Comparison of ENCODE assay signal across 8 cellular contexts in the genomic region with DNA sequence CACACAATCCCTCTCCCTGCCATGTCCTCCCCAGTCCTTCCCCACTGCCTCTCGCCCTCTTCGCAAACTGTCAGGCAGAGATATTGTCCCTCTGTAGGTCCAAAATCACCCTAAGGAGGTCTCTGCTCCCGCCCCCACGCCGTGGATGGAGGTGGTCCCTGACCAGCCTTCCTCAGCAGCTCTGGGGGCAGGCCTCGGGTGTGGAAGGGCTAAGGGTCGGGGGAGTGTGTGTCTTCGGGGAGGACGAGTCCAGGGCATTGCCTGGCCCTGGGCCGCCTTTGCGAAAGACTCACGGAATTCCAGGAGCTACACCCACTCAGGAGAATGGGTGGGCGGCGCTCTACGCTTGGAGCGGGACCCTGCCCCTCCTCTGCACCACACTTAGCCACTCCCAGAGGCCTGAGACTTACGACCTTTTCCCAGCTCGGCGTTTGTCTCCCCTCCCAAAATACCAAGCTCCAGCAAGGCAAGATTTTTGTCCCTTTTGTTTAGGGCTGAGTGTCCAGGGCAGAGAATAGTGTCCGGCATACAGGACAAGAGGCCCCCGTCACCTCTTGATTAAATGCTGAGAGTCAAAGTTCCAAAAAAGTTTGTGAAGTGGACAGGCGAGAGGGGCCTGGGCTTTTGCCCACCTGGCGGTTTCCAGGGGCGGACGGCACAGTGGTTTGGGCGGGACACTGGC. TPM values are rescaled to one million over a fixed set of nuclear protein-coding genes. Genes with fewer than 3 reads are reported as not detected.
DNase-seq lines count a peak whose midpoint lies in the region; ATAC-seq and TF ChIP-seq lines count a peak whose summit lies in the region.

No MANE protein-coding gene starts in this region.

- H3K9me2 ChIP-seq in GM23248 (ENCODE audit: insufficient read depth) = no peaks in the 10 kb centered on the region

- DNase-seq in GM23248 (peak; percentile 54), Peyer's patch (peak; percentile 18 to 59 (median 53)), endothelial cell (ENCODE audit: low spot score) (peak; percentile 51), H4 (ENCODE audit: low spot score) (no peak), G401 (ENCODE audit: low spot score) (no peak)

- no peak for TF ChIP-seq POLR2A in Peyer's patch (IDR thresholded peaks at IDR 0.05)

- peak overlapping the region; percentile 78 for H3K4me3 ChIP-seq in GM23248
- H3K4me3 ChIP-seq in Peyer's patch = peak overlapping the region; percentile 54 to 67 (median 66)
- H3K4me3 ChIP-seq in mucosa of stomach (ENCODE audit: low read length) = peak overlapping the region; percentile 51

- H3K9me3 ChIP-seq in GM23248 (ENCODE audit: low read depth) (no peaks in the 10 kb centered on the region), Peyer's patch (no peaks in the 10 kb centered on the region), mucosa of stomach (ENCODE audit: control insufficient read depth, low read length) (no peaks in the 10 kb centered on the region)

- H3K27me3 Mint-ChIP-seq in endothelial cell (ENCODE audit: unreplicated experiment) = peaks cover 8% of the 10 kb centered on the region

- no peaks in the 10 kb centered on the region for H3K79me2 ChIP-seq in GM23248 (ENCODE audit: insufficient read depth)

- H3K9ac ChIP-seq in GM23248 = peak overlapping the region; percentile 80
- H3K9ac ChIP-seq in mucosa of stomach (ENCODE audit: low read length) = peak overlapping the region; percentile 70

- no peak for ATAC-seq in HG02571 (IDR thresholded peaks at IDR 0.05; ENCODE audit: unreplicated experiment)
- ATAC-seq in HG02970 (IDR thresholded peaks at IDR 0.05; ENCODE audit: low FRiP score, unreplicated experiment) = no peak

- H3K36me3 ChIP-seq in GM23248 (ENCODE audit: low read depth) = no peaks in the 10 kb centered on the region
- no peaks in the 10 kb centered on the region for H3K36me3 ChIP-seq in Peyer's patch
- H3K36me3 ChIP-seq in mucosa of stomach (ENCODE audit: control insufficient read depth, insufficient read depth, low read length) = no peaks in the 10 kb centered on the region

- H2AFZ ChIP-seq in GM23248 = peak overlapping the region; percentile 91

- peaks cover 7% of the 10 kb centered on the region for H3K4me1 Mint-ChIP-seq in endothelial cell (ENCODE audit: unreplicated experiment)

- H3K9me3 Mint-ChIP-seq in endothelial cell (ENCODE audit: unreplicated experiment) = no peaks in the 10 kb centered on the region

- peak overlapping the region; percentile 88 for H3K4me2 ChIP-seq in GM23248 (ENCODE audit: unreplicated experiment)

- H3K4me1 ChIP-seq in GM23248 (ENCODE audit: insufficient read depth) = peaks cover 15% of the 10 kb centered on the region; the same call in 1 of the 2 replicates
- peaks cover 0 to 13% (median 4%) of the 10 kb centered on the region in 4 donors for H3K4me1 ChIP-seq in Peyer's patch
- peaks cover 15% of the 10 kb centered on the region for H3K4me1 ChIP-seq in mucosa of stomach (ENCODE audit: control insufficient read depth, insufficient read depth, low read length)

- H3F3A ChIP-seq in GM23248 (ENCODE audit: insufficient read depth) = peaks cover 25% of the 10 kb centered on the region; the same call in 1 of the 2 replicates

- H3K27me3 ChIP-seq in GM23248 (replicated peaks; ENCODE audit: insufficient read depth) (no peaks in the 10 kb centered on the region), Peyer's patch (no peaks in the 10 kb centered on the region), mucosa of stomach (ENCODE audit: control insufficient read depth, insufficient read depth, low read length) (peaks cover 11% of the 10 kb centered on the region)

- TF ChIP-seq CTCF in Peyer's patch (IDR thresholded peaks at IDR 0.05) (no peak), endothelial cell (IDR thresholded peaks at IDR 0.05; ENCODE audit: unreplicated experiment) (no peak)

- no peak overlapping the region for H3K27ac ChIP-seq in GM23248
- H3K27ac ChIP-seq in Peyer's patch = peak overlapping the region; percentile 47 to 73 (median 64)

- H3K27ac Mint-ChIP-seq in endothelial cell (ENCODE audit: unreplicated experiment) = no peak overlapping the region

- in situ Hi-C loops in GM23248 (cut with MboI) = no loop called here
- in situ Hi-C loops in G401 (cut with HindIII; ENCODE audit: low sequenced_read_pairs) = no loop called here

- H4K20me1 ChIP-seq in GM23248 (ENCODE audit: insufficient read depth) = no peaks in the 10 kb centered on the region

- peaks cover 4% of the 10 kb centered on the region for H3K36me3 Mint-ChIP-seq in endothelial cell (ENCODE audit: low read depth, unreplicated experiment)

- 8 to 9% methylated on average over 26 of the region's 26 CpGs for WGBS in GM23248 (ENCODE audit: low coverage in 1 of 2, low lambda C conversion rate in 2 of 2, missing lambda C conversion rate in 2 of 2), 2 experiments

- peak overlapping the region; percentile 93 for H3K4me3 Mint-ChIP-seq in endothelial cell (ENCODE audit: unreplicated experiment)

RNA-seq across cellular contexts. Expression of gene PYGL, which starts 0.9 kb away (rescaled TPM):
- total RNA-seq in GM23248 (2014; rRNA removed; shearing (Covaris generic)) = 42.6 and 52.6 TPM in 2 replicates
- 55.8 and 56.2 TPM in 2 replicates for polyA plus RNA-seq in GM23248 (2016; fragmentation: Nextera tagmentation; extraction: Ambion mirVana)
- total RNA-seq in Peyer's patch = 10 to 100 TPM in 1 of 4 donors, 1 to 10 TPM in 3; 1.8 to 42.1 (median 4.1) TPM
- total RNA-seq in endothelial cell (ENCODE audit: unreplicated experiment) = 21.1 TPM
- total RNA-seq in H4 (2014; rRNA removed; shearing (Covaris generic)) = 35.1 and 43.0 TPM in 2 replicates
- 0.68 and 1.4 TPM in 2 replicates for total RNA-seq in G401 (2014; rRNA removed; shearing (Covaris generic))

Comparison
In these comparisons a context has a peak if more than half of its experiments do, and no peak if none do; other contexts are left out.
1. DNase-seq: peak in GM23248 (single experiment), Peyer's patch (3 of 3) and endothelial cell (single experiment); none in H4 (single experiment) and G401 (single experiment).
2. Peak in every context shown above with its lines, with median percentiles within 50 percentile points of each other: H3K4me3 ChIP-seq.